11 cellular contexts compared by ENCODE assay signal in the genomic region with DNA sequence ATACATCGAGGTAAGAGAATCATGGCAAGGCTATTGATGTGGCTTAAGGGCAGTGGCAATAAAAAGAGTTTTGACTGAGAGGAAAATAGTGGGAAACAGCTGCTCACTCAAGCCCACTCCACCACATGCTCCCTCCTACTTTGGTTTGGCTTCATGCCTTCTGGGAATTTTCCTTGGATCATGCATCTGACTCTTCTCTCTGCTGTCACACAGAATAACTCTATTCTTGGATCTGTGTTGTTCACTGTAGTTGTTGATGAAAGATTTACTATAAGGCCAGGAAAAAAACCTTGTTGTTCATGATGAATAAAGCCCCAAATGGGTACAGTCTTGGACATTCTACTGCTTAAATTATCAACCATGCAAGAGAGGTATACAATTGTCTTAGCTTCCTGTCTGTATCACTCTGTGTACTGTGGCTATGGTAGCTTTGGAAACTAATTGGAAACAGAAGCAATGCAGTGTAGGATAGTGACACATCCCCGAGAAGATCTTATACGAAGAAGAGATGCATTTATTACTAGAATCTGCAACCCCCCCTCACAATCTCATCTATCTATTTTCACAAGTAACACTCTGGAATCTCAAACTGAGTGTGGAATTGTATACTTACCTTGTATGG.
A peak's percentile ranks its signal among the peaks of the same experiment; 100 is the strongest.
DNase-seq lines count a peak whose midpoint lies in the region; ATAC-seq and TF ChIP-seq lines count a peak whose summit lies in the region.
"Had no signal": no experiment of that assay in that cellular context is flagged by ENCODE, and none has a peak within 500 bp of the region (broad histone marks: within the 10 kb centered on the region; RNA-seq: fewer than 3 reads in every experiment).

No MANE protein-coding gene starts in this region.

- DNase-seq in HT1080 (ENCODE audit: low read depth) (peak; percentile 38), amniotic epithelial cell (ENCODE audit: low read depth) (peak; percentile 57), foreskin fibroblast (peak; percentile 63 to 80), putamen (ENCODE audit: low spot score) (peak; percentile 29), GM10248 (ENCODE audit: extremely low spot score) (no peak)
- DNase-seq in stimulated activated CD4-positive, alpha-beta T cell treated with anti-CD3 and anti-CD28 coated beads, Interleukin-4, amount 100 ng/mL, for 24 hours: no peak
- DNase-seq: CD8-positive, alpha-beta T cell; mammary epithelial cell; upper lobe of right lung had no signal

- no peak overlapping the region for H3K4me3 ChIP-seq in foreskin fibroblast (ENCODE audit: low read depth in 1 of 2, low read length in 2 of 2)
- H3K4me3 ChIP-seq: upper lobe of right lung had no signal

- TF ChIP-seq CTCF in foreskin fibroblast (IDR thresholded peaks at IDR 0.05; ENCODE audit: low read depth, low read length) (no peak), GM10248 (IDR thresholded peaks at IDR 0.05; ENCODE audit: control extremely low read depth, extremely low read depth, low read depth, missing control alignments) (no peak)

- CTCF ChIA-PET in GM10248 (lab: Yijun Ruan, JAX): interaction anchor here (1.5 kb wide), 1 partner anchor 469 kb away, joined by 3 read pairs; no protein-coding TSS in a partner anchor

- POLR2A ChIA-PET in GM10248 (lab: Yijun Ruan, JAX): no interaction called here

- ATAC-seq in HG02588 (IDR thresholded peaks at IDR 0.05; ENCODE audit: unreplicated experiment) (no peak), GM21786 (IDR thresholded peaks at IDR 0.05; ENCODE audit: unreplicated experiment) (no peak)
- ATAC-seq: CD8-positive, alpha-beta T cell; upper lobe of right lung had no signal

Comparison
In these comparisons a context has a peak if more than half of its experiments do, and no peak if none do; other contexts are left out.
1. DNase-seq: peak in HT1080 (single experiment), amniotic epithelial cell (single experiment), foreskin fibroblast (2 of 2) and putamen (single experiment); none in GM10248 (single experiment) and stimulated activated CD4-positive, alpha-beta T cell treated with anti-CD3 and anti-CD28 coated beads, Interleukin-4, amount 100 ng/mL, for 24 hours (single experiment).